In genomic region chr21:39387461-39388037, GRCh38 we compare ENCODE assay signal across 8 cellular contexts. TPM values are rescaled to one million over a fixed set of nuclear protein-coding genes. Genes with fewer than 3 reads are reported as not detected.
DNase-seq lines count a peak whose midpoint lies in the region; ATAC-seq and TF ChIP-seq lines count a peak whose summit lies in the region.

No MANE protein-coding gene starts in this region.

- H3K18ac ChIP-seq in neuronal stem cell (ENCODE audit: low read length), result no peak overlapping the region

- H3K9ac ChIP-seq in neuronal stem cell (ENCODE audit: low read depth, low read length, poor library complexity), result no peak overlapping the region

- no peak overlapping the region for H2BK120ac ChIP-seq in neuronal stem cell (ENCODE audit: low read depth, low read length)

- TF ChIP-seq CTCF in gastroesophageal sphincter (IDR thresholded peaks at IDR 0.05), result peak in 1 of 4 experiments; percentile 15

- no peak overlapping the region for H2BK12ac ChIP-seq in neuronal stem cell (ENCODE audit: low read length)

- H3K9me3 ChIP-seq in MG63 (no peaks in the 10 kb centered on the region), SJCRH30 (replicated peaks) (no peaks in the 10 kb centered on the region), gastroesophageal sphincter (no peaks in the 10 kb centered on the region), neuronal stem cell (replicated peaks in 1 of 2; ENCODE audit: control insufficient read depth in 2 of 2, insufficient read depth in 1 of 2, low read depth in 1 of 2, low read length in 2 of 2) (no peaks in the 10 kb centered on the region)

- peak overlapping the region; percentile 74 for H2AFZ ChIP-seq in neuronal stem cell (ENCODE audit: low read length)

- no peak overlapping the region for H2BK5ac ChIP-seq in neuronal stem cell (ENCODE audit: low read length)

- no peak overlapping the region for H2BK15ac ChIP-seq in neuronal stem cell (ENCODE audit: low read length)

- peaks cover 9% of the 10 kb centered on the region for H3K79me1 ChIP-seq in neuronal stem cell (ENCODE audit: low read depth, low read length)

- H3K14ac ChIP-seq in neuronal stem cell (ENCODE audit: low read length), result no peak overlapping the region

- peak overlapping the region; percentile 57 for H3K4me3 ChIP-seq in MG63
- H3K4me3 ChIP-seq in SJCRH30, result peak overlapping the region; percentile 61
- H3K4me3 ChIP-seq in gastroesophageal sphincter, result peak overlapping the region; percentile 50 to 52
- peak overlapping the region in 1 of 2 donors; percentile 49 for H3K4me3 ChIP-seq in neuronal stem cell (ENCODE audit: low read length in 2 of 2)

- H3K36me3 ChIP-seq in MG63 (peaks cover 16% of the 10 kb centered on the region), SJCRH30 (no peaks in the 10 kb centered on the region), gastroesophageal sphincter (peaks cover 0 to 22% of the 10 kb centered on the region in 2 donors), neuronal stem cell (replicated peaks in 1 of 2; ENCODE audit: control insufficient read depth in 2 of 2, insufficient read depth in 2 of 2, low read length in 2 of 2) (peaks cover 2 to 23% of the 10 kb centered on the region in 2 donors)

- H4K91ac ChIP-seq in neuronal stem cell (ENCODE audit: low read depth, low read length, poor library complexity), result no peak overlapping the region

- no peak overlapping the region for H2AK5ac ChIP-seq in neuronal stem cell (ENCODE audit: low read depth, low read length)

- no peak overlapping the region for H3K4ac ChIP-seq in neuronal stem cell (ENCODE audit: low read length)

- DNase-seq in AG08395 (ENCODE audit: low spot score) (peak; percentile 98), MG63 (peak; percentile 93), SJCRH30 (peak; percentile 96 to 97), neuronal stem cell (ENCODE audit: low spot score) (peak; percentile 92), stromal cell of bone marrow (ENCODE audit: low read depth) (peak; percentile 60)
- peak; percentile 91 for DNase-seq in activated naive CD4-positive, alpha-beta T cell treated with Interleukin-2 at 50 U/mL for 16 hours

- peak overlapping the region; percentile 86 for H3K23ac ChIP-seq in neuronal stem cell (ENCODE audit: low read depth, low read length, poor library complexity)

- H3K27ac ChIP-seq in SJCRH30 (peak overlapping the region; percentile 30), gastroesophageal sphincter (peak overlapping the region; percentile 47 to 85 (median 80)), neuronal stem cell (replicated peaks; ENCODE audit: low read length) (no peak overlapping the region)

- TF ChIP-seq POLR2A in gastroesophageal sphincter (IDR thresholded peaks at IDR 0.05), result no peak

- TF ChIP-seq EP300 in gastroesophageal sphincter (IDR thresholded peaks at IDR 0.05), result no peak

- no peak overlapping the region for H4K8ac ChIP-seq in neuronal stem cell (ENCODE audit: low read depth, low read length)

- H3K4me1 ChIP-seq in SJCRH30 (no peaks in the 10 kb centered on the region), gastroesophageal sphincter (peaks cover 0 to 69% (median 16%) of the 10 kb centered on the region in 3 donors), neuronal stem cell (ENCODE audit: control insufficient read depth in 2 of 2, insufficient read depth in 1 of 2, low read depth in 1 of 2, low read length in 2 of 2) (peaks cover 0 to 19% of the 10 kb centered on the region in 2 donors)

- H3K27me3 ChIP-seq in MG63 (no peaks in the 10 kb centered on the region), SJCRH30 (no peaks in the 10 kb centered on the region), gastroesophageal sphincter (no peaks in the 10 kb centered on the region), neuronal stem cell (ENCODE audit: control insufficient read depth in 3 of 3, insufficient read depth in 3 of 3, low read depth in 1 of 3, low read length in 3 of 3) (no peaks in the 10 kb centered on the region)

- ATAC-seq in GM19351 (IDR thresholded peaks at IDR 0.05; ENCODE audit: unreplicated experiment), result peak; percentile 57
- peak; percentile 66 for ATAC-seq in gastroesophageal sphincter

- WGBS in gastroesophageal sphincter (ENCODE audit: low coverage in 1 of 2), 2 donors, result 1 to 5% methylated on average over 4 to 10 of the region's 21 CpGs
- no CpG with 5 or more reads among the region's 21 CpGs for WGBS in neuronal stem cell (ENCODE audit: extremely low coverage in 2 of 2, insufficient read length in 2 of 2, insufficient replicate concordance in 1 of 2), 2 donors

- H3K4me2 ChIP-seq in neuronal stem cell (ENCODE audit: insufficient read depth, low read length, poor library complexity, severe bottlenecking), result peak overlapping the region; percentile 64

RNA-seq across cellular contexts. Expression of gene HMGN1, which starts 38.7 kb away (rescaled TPM):
- total RNA-seq in MG63 (2014; rRNA removed; shearing (Covaris generic); ENCODE audit: low replicate concordance), result 474 and 726 TPM in 2 replicates
- 448 and 469 TPM in 2 replicates for total RNA-seq in SJCRH30 (2014; rRNA removed; shearing (Covaris generic))
- 100 to 1,000 TPM in 1 of 4 donors, 10 to 100 TPM in 3; 69.0 to 117 (median 80.8) TPM for total RNA-seq in gastroesophageal sphincter
- 572 TPM for polyA plus RNA-seq in neuronal stem cell (2013, experiment 1 of 2)
- 584 TPM for polyA plus RNA-seq in neuronal stem cell (2013, experiment 2 of 2)

RNA-seq across cellular contexts. Expression of gene LCA5L, which starts 58.0 kb away (rescaled TPM):
- 0.59 TPM in 2 replicates for total RNA-seq in MG63 (2014; rRNA removed; shearing (Covaris generic); ENCODE audit: low replicate concordance)
- total RNA-seq in SJCRH30 (2014; rRNA removed; shearing (Covaris generic)), result not detected in 2 replicates
- 1 to 10 TPM in 3 of 4 donors, under 1 TPM in 1; 0.54 to 1.6 (median 1.2) TPM for total RNA-seq in gastroesophageal sphincter
- polyA plus RNA-seq in neuronal stem cell (2013, experiment 1 of 2), result 1.1 TPM
- 1.1 TPM for polyA plus RNA-seq in neuronal stem cell (2013, experiment 2 of 2)
